In the genomic region with DNA sequence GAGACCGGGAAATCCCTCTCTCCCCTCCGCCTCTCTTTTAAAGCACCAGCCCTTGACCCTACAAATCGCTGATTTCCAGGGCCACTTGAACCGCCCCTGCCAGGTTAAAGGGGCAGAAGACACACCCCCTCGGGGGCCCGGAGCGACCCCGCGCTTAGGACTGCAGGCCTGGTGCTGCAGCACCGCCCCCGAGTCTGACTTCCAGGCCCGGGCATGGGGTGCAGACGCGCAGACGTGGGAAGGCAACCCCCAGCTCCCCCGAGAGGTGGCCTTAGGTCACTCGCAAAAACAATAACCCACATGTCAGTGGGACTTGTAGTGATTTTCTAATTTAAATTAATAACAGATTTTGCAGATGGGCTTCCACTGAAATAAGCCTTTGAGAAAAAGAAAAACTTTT, we compare ENCODE assay signal across 8 cellular contexts. TPM values are rescaled to one million over a fixed set of nuclear protein-coding genes. Genes with fewer than 3 reads are reported as not detected.
DNase-seq lines count a peak whose midpoint lies in the region; ATAC-seq and TF ChIP-seq lines count a peak whose summit lies in the region.
"Not testable (repeated sequence)": the region's sequence is repeated elsewhere in the genome, so short reads cannot be mapped to it uniquely, and the experiment has no call there.

No MANE protein-coding gene starts in this region.

- not testable (repeated sequence) for H3K27me3 Mint-ChIP-seq in activated T-cell treated with anti-CD3 and anti-CD28 coated beads, Interleukin-2, amount 50 U/mL, for 72 hours (ENCODE audit: low read depth); neural progenitor cell (ENCODE audit: insufficient read depth, low read depth)

- DNase-seq in PC-9; activated T-cell treated with anti-CD3 and anti-CD28 coated beads, Interleukin-2, amount 50 U/mL, for 72 hours; esophagus muscularis mucosa (ENCODE audit: extremely low spot score); neural progenitor cell (ENCODE audit: low spot score); upper lobe of right lung: not testable (repeated sequence)

- no CpG with 5 or more reads among the region's 17 CpGs for WGBS in esophagus muscularis mucosa

- H3K4me3 Mint-ChIP-seq in activated T-cell treated with anti-CD3 and anti-CD28 coated beads, Interleukin-2, amount 50 U/mL, for 72 hours, result peak overlapping the region in 1 of 2 donors; percentile 93
- peak overlapping the region; percentile 96 for H3K4me3 Mint-ChIP-seq in neural progenitor cell

- intact Hi-C loops in PC-9 (cut with micrococcal nuclease; ENCODE audit: unreplicated experiment); esophagus muscularis mucosa (cut with DNase I); upper lobe of right lung (cut with DNase I): not testable (repeated sequence)

- not testable (repeated sequence) for TF ChIP-seq EP300 in esophagus muscularis mucosa (IDR thresholded peaks at IDR 0.05)

- not testable (repeated sequence) for TF ChIP-seq CTCF in PC-9 (conservative IDR thresholded peaks at IDR 0.05); esophagus muscularis mucosa (IDR thresholded peaks at IDR 0.05); neural progenitor cell (IDR thresholded peaks at IDR 0.05); upper lobe of right lung (IDR thresholded peaks at IDR 0.05)

- not testable (repeated sequence) for H3K27me3 ChIP-seq in PC-9 (ENCODE audit: insufficient read depth, low read depth); esophagus muscularis mucosa; upper lobe of right lung
- H3K27me3 ChIP-seq in neural progenitor cell, result peaks cover 28% of the 10 kb centered on the region

- not testable (repeated sequence) for H3K79me2 ChIP-seq in PC-9 (ENCODE audit: low read depth); neural progenitor cell (ENCODE audit: low read depth)

- H3K27ac Mint-ChIP-seq in activated T-cell treated with anti-CD3 and anti-CD28 coated beads, Interleukin-2, amount 50 U/mL, for 72 hours; neural progenitor cell: not testable (repeated sequence)

- ATAC-seq in GM18502 (IDR thresholded peaks at IDR 0.05; ENCODE audit: poor library complexity, unreplicated experiment) (peak; percentile 21), GM21737 (IDR thresholded peaks at IDR 0.05; ENCODE audit: unreplicated experiment) (peak; percentile 23), HG03139 (IDR thresholded peaks at IDR 0.05; ENCODE audit: unreplicated experiment) (peak; percentile 11)
- ATAC-seq in activated T-cell treated with anti-CD3 and anti-CD28 coated beads, Interleukin-2, amount 50 U/mL, for 72 hours (replicated peaks in 1 of 2), result peak; percentile 27 to 29
- not testable (repeated sequence) for ATAC-seq in upper lobe of right lung

- H3K9me3 ChIP-seq in PC-9 (ENCODE audit: insufficient read depth, low read depth); esophagus muscularis mucosa; neural progenitor cell (ENCODE audit: low read depth); upper lobe of right lung: not testable (repeated sequence)

- not testable (repeated sequence) for H4K20me1 ChIP-seq in PC-9 (ENCODE audit: insufficient read depth); neural progenitor cell (ENCODE audit: low read depth)

- H3F3A ChIP-seq in PC-9 (ENCODE audit: insufficient read depth, low read depth); neural progenitor cell (ENCODE audit: low read depth): not testable (repeated sequence)

- not testable (repeated sequence) for TF ChIP-seq POLR2A in esophagus muscularis mucosa (IDR thresholded peaks at IDR 0.05; ENCODE audit: low read depth)

- H3K9me3 Mint-ChIP-seq in activated T-cell treated with anti-CD3 and anti-CD28 coated beads, Interleukin-2, amount 50 U/mL, for 72 hours; neural progenitor cell: not testable (repeated sequence)

- CTCF ChIA-PET in PC-9 (lab: Charles Lee), result not testable (repeated sequence)

- POLR2A ChIA-PET in PC-9 (lab: Charles Lee; ENCODE audit: unreplicated experiment), result not testable (repeated sequence)

- not testable (repeated sequence) for H3K4me1 ChIP-seq in PC-9 (replicated peaks; ENCODE audit: insufficient read depth); esophagus muscularis mucosa; neural progenitor cell; upper lobe of right lung

- H3K4me1 Mint-ChIP-seq in activated T-cell treated with anti-CD3 and anti-CD28 coated beads, Interleukin-2, amount 50 U/mL, for 72 hours (ENCODE audit: low read depth); neural progenitor cell: not testable (repeated sequence)

- H3K9me2 ChIP-seq in PC-9 (ENCODE audit: insufficient read depth), result not testable (repeated sequence)

- not testable (repeated sequence) for H3K36me3 Mint-ChIP-seq in activated T-cell treated with anti-CD3 and anti-CD28 coated beads, Interleukin-2, amount 50 U/mL, for 72 hours (ENCODE audit: insufficient read depth in 2 of 2); neural progenitor cell

- not testable (repeated sequence) for H3K27ac ChIP-seq in PC-9; esophagus muscularis mucosa (replicated peaks in 1 of 4); neural progenitor cell; upper lobe of right lung

- not testable (repeated sequence) for H3K36me3 ChIP-seq in PC-9 (ENCODE audit: low read depth); esophagus muscularis mucosa; neural progenitor cell; upper lobe of right lung

- not testable (repeated sequence) for H3K4me3 ChIP-seq in PC-9
- H3K4me3 ChIP-seq in esophagus muscularis mucosa (peak overlapping the region; percentile 66 to 78 (median 68)), neural progenitor cell (peak overlapping the region; percentile 63), upper lobe of right lung (peak overlapping the region; percentile 69)

- H2AFZ ChIP-seq in PC-9; neural progenitor cell (replicated peaks): not testable (repeated sequence)

- peak overlapping the region; percentile 42; the same call in 1 of the 2 replicates for H3K4me2 ChIP-seq in PC-9
- H3K4me2 ChIP-seq in neural progenitor cell, result not testable (repeated sequence)

- BruUV-seq in PC-9 (replicated peaks; lab: Mats Ljungman, UMichigan), result not testable (repeated sequence)

- H3K9ac ChIP-seq in neural progenitor cell, result not testable (repeated sequence)

RNA-seq across cellular contexts. Expression of gene NBPF15, which starts 0.3 kb away (rescaled TPM):
- total RNA-seq in PC-9 (2021), result 29.9 and 42.6 TPM in 2 replicates
- 10 to 100 TPM; 23.4 to 45.1 TPM for total RNA-seq in activated T-cell treated with anti-CD3 and anti-CD28 coated beads, Interleukin-2, amount 50 U/mL, for 72 hours
- 10 to 100 TPM; 14.1 to 27.8 (median 18.4) TPM for total RNA-seq in esophagus muscularis mucosa
- total RNA-seq in neural progenitor cell (ENCODE audit: low replicate concordance), result 14.6 and 19.5 TPM in 2 replicates
- 42.5 TPM for total RNA-seq in upper lobe of right lung
